17 cellular contexts compared by ENCODE assay signal in the genomic region with DNA sequence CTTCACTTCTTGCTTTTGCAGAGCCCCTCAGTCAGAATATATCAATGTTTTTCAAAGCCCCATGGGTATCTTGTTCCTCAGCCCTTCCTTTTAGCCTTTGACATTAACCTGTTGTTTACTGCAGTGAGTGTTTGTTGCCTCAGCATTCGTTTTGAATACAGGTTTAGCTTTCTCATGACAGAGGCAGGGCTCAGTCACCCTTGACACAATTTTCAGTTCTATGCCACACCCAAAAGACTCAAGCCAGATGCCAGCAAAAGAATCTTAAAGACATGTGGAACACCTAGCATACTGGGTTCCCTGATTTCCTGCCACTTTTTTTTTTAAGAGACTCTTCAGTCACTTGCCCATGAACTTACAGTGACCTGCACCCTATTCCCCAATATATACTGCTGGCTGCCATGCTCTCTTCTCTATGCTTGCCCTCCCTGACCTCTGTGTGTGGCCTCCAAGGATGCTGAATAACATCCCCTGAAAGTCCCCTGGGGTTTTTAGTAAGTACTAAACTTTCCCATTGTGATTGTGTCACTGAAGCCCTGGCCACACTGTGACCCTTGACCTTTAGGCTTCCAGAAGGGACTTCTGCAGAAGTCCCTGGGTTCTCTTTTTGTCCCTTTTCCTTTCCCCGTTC.
A peak's percentile ranks its signal among the peaks of the same experiment; 100 is the strongest.
DNase-seq lines count a peak whose midpoint lies in the region; ATAC-seq and TF ChIP-seq lines count a peak whose summit lies in the region.
"Had no signal": no experiment of that assay in that cellular context is flagged by ENCODE, and none has a peak within 500 bp of the region (broad histone marks: within the 10 kb centered on the region; RNA-seq: fewer than 3 reads in every experiment).

No MANE protein-coding gene starts in this region.

- H3K36me3 ChIP-seq in trophoblast cell (ENCODE audit: control insufficient read depth in 1 of 2, insufficient read depth in 2 of 2, low read length in 2 of 2) (no peaks in the 10 kb centered on the region), psoas muscle (ENCODE audit: insufficient read depth in 1 of 2, low read depth in 1 of 2) (no peaks in the 10 kb centered on the region)
- H3K36me3 ChIP-seq: BLaER1 had no signal

- H3K4me1 Mint-ChIP-seq in activated CD4-positive, alpha-beta T cell treated with anti-CD3 and anti-CD28 coated beads, Interleukin-2, amount 10 ng/mL, durations not matched to agents 24 days and 14 days, result no peaks in the 10 kb centered on the region
- H3K4me1 Mint-ChIP-seq: CD14-positive monocyte; CD4-positive, alpha-beta memory T cell; GM23338 had no signal

- no peaks in the 10 kb centered on the region for H3K36me3 Mint-ChIP-seq in activated CD4-positive, alpha-beta T cell treated with anti-CD3 and anti-CD28 coated beads, Interleukin-2, amount 10 ng/mL, durations not matched to agents 24 days and 14 days (ENCODE audit: low read depth)
- H3K36me3 Mint-ChIP-seq: CD14-positive monocyte; CD4-positive, alpha-beta memory T cell had no signal

- no peak for ATAC-seq in psoas muscle
- ATAC-seq: GM23338 had no signal

- peak; percentile 16 for DNase-seq in activated CD4-positive, alpha-beta T cell treated with anti-CD3 and anti-CD28 coated beads, Interleukin-2, amount 10 ng/mL, durations not matched to agents 24 days and 14 days
- no peak for DNase-seq in activated CD4-positive, alpha-beta T cell treated with anti-CD3 and anti-CD28 coated beads, Interleukin-2, amount 50 U/mL, for 4 hours
- DNase-seq in RPMI8226 (peak; percentile 62), trophoblast cell (no peak), psoas muscle (no peak), cortex of kidney (lab: John Stamatoyannopoulos, UW) (no peak)
- DNase-seq in activated naive CD4-positive, alpha-beta T cell treated with anti-CD3 and anti-CD28 coated beads, Interleukin-2, amount 50 U/mL, for 16 hours, result no peak
- DNase-seq: 8988T; CD4-positive, alpha-beta memory T cell; DMS153; DMS79; GDM1; HCEC 1CT had no signal

- no peaks in the 10 kb centered on the region for H3K79me1 ChIP-seq in trophoblast cell (ENCODE audit: low read length)

- no CpG with 5 or more reads among the region's 2 CpGs for WGBS in trophoblast cell (ENCODE audit: extremely low coverage, insufficient coverage, insufficient read length)
- 37 to 50% (median 48%) methylated on average over 2 of the region's 2 CpGs for WGBS in psoas muscle, 3 donors

- no peak overlapping the region for H4K91ac ChIP-seq in trophoblast cell (ENCODE audit: low read depth, low read length)

- H4K8ac ChIP-seq in trophoblast cell (ENCODE audit: low read depth, low read length), result no peak overlapping the region

- H2BK120ac ChIP-seq in trophoblast cell (ENCODE audit: insufficient read depth, low read length, poor library complexity), result no peak overlapping the region

- H3K27me3 Mint-ChIP-seq in activated CD4-positive, alpha-beta T cell treated with anti-CD3 and anti-CD28 coated beads, Interleukin-2, amount 10 ng/mL, durations not matched to agents 24 days and 14 days, result no peaks in the 10 kb centered on the region

- H3K23ac ChIP-seq in trophoblast cell (ENCODE audit: low read length), result no peak overlapping the region

- H3K27me3 ChIP-seq in trophoblast cell (ENCODE audit: insufficient read depth, low read length), result no peaks in the 10 kb centered on the region
- H3K27me3 ChIP-seq in psoas muscle (ENCODE audit: insufficient read depth in 3 of 3, low read length in 2 of 3), result peaks cover 0 to 3% (median 0%) of the 10 kb centered on the region in 3 donors
- H3K27me3 ChIP-seq: BLaER1 had no signal

- no peak overlapping the region for H2BK12ac ChIP-seq in trophoblast cell (ENCODE audit: low read length)

- no peak for TF ChIP-seq CTCF in psoas muscle (IDR thresholded peaks at IDR 0.05)

- intact Hi-C loops in activated CD4-positive, alpha-beta T cell treated with anti-CD3 and anti-CD28 coated beads, Interleukin-2, amount 10 ng/mL, durations not matched to agents 24 days and 14 days (cut with micrococcal nuclease), result no loop called here
- intact Hi-C loops in psoas muscle (cut with DNase I), result no loop called here

- H3K9me3 Mint-ChIP-seq in activated CD4-positive, alpha-beta T cell treated with anti-CD3 and anti-CD28 coated beads, Interleukin-2, amount 10 ng/mL, durations not matched to agents 24 days and 14 days, result no peaks in the 10 kb centered on the region

- H3K4me3 ChIP-seq in trophoblast cell (ENCODE audit: low read depth, low read length) (no peak overlapping the region), psoas muscle (no peak overlapping the region)
- H3K4me3 ChIP-seq: BLaER1, GM23338 had no signal

- no peak overlapping the region for H3K4me3 Mint-ChIP-seq in activated CD4-positive, alpha-beta T cell treated with anti-CD3 and anti-CD28 coated beads, Interleukin-2, amount 10 ng/mL, durations not matched to agents 24 days and 14 days
- H3K4me3 Mint-ChIP-seq: CD14-positive monocyte; CD4-positive, alpha-beta memory T cell; GM23338 had no signal

- H3K27ac Mint-ChIP-seq in activated CD4-positive, alpha-beta T cell treated with anti-CD3 and anti-CD28 coated beads, Interleukin-2, amount 10 ng/mL, durations not matched to agents 24 days and 14 days, result no peak overlapping the region
- H3K27ac Mint-ChIP-seq: CD4-positive, alpha-beta memory T cell; GM23338 had no signal

- no peak overlapping the region for H2AK5ac ChIP-seq in trophoblast cell (ENCODE audit: low read length)

- H3K4me1 ChIP-seq in trophoblast cell (ENCODE audit: control insufficient read depth in 1 of 2, insufficient read depth in 2 of 2, low read length in 2 of 2) (no peaks in the 10 kb centered on the region), psoas muscle (no peaks in the 10 kb centered on the region)
- H3K4me1 ChIP-seq: BLaER1 had no signal

- H3K4ac ChIP-seq in trophoblast cell (ENCODE audit: low read depth, low read length), result no peak overlapping the region

- no peak overlapping the region for H2BK5ac ChIP-seq in trophoblast cell (ENCODE audit: low read depth, low read length, poor library complexity)

- no peak overlapping the region for H2AFZ ChIP-seq in trophoblast cell (ENCODE audit: insufficient read depth, low read length, poor library complexity)
- H2AFZ ChIP-seq: GM23338 had no signal

- H3K27ac ChIP-seq in trophoblast cell (ENCODE audit: low read depth, low read length) (no peak overlapping the region), psoas muscle (no peak overlapping the region)
- H3K27ac ChIP-seq: BLaER1, HL-60 had no signal

- H3K14ac ChIP-seq in trophoblast cell (ENCODE audit: low read length), result no peak overlapping the region

- no peaks in the 10 kb centered on the region for H3K79me2 ChIP-seq in trophoblast cell (ENCODE audit: control insufficient read depth, insufficient read depth, low read length, poor library complexity)

- no peak overlapping the region for H3K18ac ChIP-seq in trophoblast cell (ENCODE audit: low read length)

- H3K4me2 ChIP-seq in trophoblast cell (ENCODE audit: low read length), result no peak overlapping the region
- H3K4me2 ChIP-seq: BLaER1, GM23338 had no signal

- H4K12ac ChIP-seq in trophoblast cell (ENCODE audit: low read depth, low read length), result no peak overlapping the region

- peak overlapping the region; percentile 8 for H3K9ac ChIP-seq in trophoblast cell (ENCODE audit: low read length)
- H3K9ac ChIP-seq: BLaER1 had no signal

- H3K9me3 ChIP-seq in trophoblast cell (ENCODE audit: insufficient read depth, low read depth, low read length) (peaks cover 6% of the 10 kb centered on the region), psoas muscle (no peaks in the 10 kb centered on the region)

Comparison
In these comparisons a context has a peak if more than half of its experiments do, and no peak if none do; other contexts are left out.
1. DNase-seq: peak in activated CD4-positive, alpha-beta T cell treated with anti-CD3 and anti-CD28 coated beads, Interleukin-2, amount 10 ng/mL, durations not matched to agents 24 days and 14 days (single experiment) and RPMI8226 (single experiment); none in activated CD4-positive, alpha-beta T cell treated with anti-CD3 and anti-CD28 coated beads, Interleukin-2, amount 50 U/mL, for 4 hours (0 of 2), trophoblast cell (0 of 2), psoas muscle (0 of 2), cortex of kidney (single experiment) and activated naive CD4-positive, alpha-beta T cell treated with anti-CD3 and anti-CD28 coated beads, Interleukin-2, amount 50 U/mL, for 16 hours (single experiment).